Comparison of ENCODE assay signal across 1 cellular context in the genomic region with DNA sequence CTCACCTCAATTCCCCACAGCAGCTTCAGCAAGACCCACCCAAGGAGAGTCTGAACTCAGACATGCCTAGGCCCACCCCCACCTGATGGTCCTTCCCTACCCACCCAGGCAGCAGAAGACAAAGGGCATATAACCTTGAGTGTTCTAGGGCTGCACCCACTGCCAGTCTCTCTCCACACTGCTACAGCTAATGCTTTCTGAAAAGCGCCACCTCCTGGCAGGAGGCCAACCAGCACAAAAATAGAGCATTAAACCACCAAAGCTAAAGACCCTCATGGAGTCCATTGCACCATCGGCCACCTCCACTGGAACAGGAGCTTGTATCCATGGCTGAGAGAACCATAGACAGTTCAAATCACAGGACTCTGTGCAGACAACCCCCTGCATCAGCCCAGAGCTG.
TF ChIP-seq lines count a peak whose summit lies in the region.

No MANE protein-coding gene starts in this region.

TF ChIP-seq in SK-N-SH treated with all-trans-retinoic acid at 6 μM for 48 hours, 23 proteins besides CTCF, POLR2A, EP300 and RAD21 (continued from another document):
- TF ChIP-seq, protein P1, sequence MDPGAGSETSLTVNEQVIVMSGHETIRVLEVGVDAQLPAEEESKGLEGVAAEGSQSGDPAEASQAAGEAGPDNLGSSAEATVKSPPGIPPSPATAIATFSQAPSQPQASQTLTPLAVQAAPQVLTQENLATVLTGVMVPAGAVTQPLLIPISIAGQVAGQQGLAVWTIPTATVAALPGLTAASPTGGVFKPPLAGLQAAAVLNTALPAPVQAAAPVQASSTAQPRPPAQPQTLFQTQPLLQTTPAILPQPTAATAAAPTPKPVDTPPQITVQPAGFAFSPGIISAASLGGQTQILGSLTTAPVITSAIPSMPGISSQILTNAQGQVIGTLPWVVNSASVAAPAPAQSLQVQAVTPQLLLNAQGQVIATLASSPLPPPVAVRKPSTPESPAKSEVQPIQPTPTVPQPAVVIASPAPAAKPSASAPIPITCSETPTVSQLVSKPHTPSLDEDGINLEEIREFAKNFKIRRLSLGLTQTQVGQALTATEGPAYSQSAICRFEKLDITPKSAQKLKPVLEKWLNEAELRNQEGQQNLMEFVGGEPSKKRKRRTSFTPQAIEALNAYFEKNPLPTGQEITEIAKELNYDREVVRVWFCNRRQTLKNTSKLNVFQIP (CRISPR knock-in tag; IDR thresholded peaks at IDR 0.05; ENCODE audit: borderline replicate concordance, low read depth), result no peak
- TF ChIP-seq CSDC2 (CRISPR knock-in tag; IDR thresholded peaks at IDR 0.05) (no peak), ZNF565 (CRISPR knock-in tag; conservative IDR thresholded peaks at IDR 0.05; ENCODE audit: low read depth) (no peak), ZNF8 (CRISPR knock-in tag; IDR thresholded peaks at IDR 0.05) (no peak), ZC3H10 (CRISPR knock-in tag; IDR thresholded peaks at IDR 0.05) (no peak)
- TF ChIP-seq, protein P2, sequence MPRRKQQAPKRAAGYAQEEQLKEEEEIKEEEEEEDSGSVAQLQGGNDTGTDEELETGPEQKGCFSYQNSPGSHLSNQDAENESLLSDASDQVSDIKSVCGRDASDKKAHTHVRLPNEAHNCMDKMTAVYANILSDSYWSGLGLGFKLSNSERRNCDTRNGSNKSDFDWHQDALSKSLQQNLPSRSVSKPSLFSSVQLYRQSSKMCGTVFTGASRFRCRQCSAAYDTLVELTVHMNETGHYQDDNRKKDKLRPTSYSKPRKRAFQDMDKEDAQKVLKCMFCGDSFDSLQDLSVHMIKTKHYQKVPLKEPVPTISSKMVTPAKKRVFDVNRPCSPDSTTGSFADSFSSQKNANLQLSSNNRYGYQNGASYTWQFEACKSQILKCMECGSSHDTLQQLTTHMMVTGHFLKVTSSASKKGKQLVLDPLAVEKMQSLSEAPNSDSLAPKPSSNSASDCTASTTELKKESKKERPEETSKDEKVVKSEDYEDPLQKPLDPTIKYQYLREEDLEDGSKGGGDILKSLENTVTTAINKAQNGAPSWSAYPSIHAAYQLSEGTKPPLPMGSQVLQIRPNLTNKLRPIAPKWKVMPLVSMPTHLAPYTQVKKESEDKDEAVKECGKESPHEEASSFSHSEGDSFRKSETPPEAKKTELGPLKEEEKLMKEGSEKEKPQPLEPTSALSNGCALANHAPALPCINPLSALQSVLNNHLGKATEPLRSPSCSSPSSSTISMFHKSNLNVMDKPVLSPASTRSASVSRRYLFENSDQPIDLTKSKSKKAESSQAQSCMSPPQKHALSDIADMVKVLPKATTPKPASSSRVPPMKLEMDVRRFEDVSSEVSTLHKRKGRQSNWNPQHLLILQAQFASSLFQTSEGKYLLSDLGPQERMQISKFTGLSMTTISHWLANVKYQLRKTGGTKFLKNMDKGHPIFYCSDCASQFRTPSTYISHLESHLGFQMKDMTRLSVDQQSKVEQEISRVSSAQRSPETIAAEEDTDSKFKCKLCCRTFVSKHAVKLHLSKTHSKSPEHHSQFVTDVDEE (CRISPR knock-in tag; IDR thresholded peaks at IDR 0.05), result no peak
